15 cellular contexts compared by ENCODE assay signal in the genomic region with DNA sequence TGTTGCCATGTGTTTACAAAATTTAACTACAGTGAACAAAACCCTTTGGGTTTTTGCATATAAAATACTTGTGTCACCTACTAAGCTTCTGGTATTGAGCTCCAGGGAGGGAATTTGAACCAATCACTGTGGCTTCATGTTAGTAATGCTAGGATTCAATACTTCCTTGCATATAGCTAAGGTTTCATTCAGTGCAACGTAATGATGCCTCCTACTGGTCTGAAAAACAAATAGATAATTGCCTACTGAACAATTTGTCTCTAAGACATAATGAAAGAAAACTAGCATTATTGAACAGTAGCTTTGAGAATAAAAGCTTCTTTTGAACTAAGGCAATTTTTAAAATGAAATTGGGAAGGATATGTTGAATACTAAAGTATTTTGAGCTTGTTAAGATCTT.
A peak's percentile ranks its signal among the peaks of the same experiment; 100 is the strongest.
DNase-seq lines count a peak whose midpoint lies in the region; ATAC-seq, FAIRE-seq and TF ChIP-seq lines count a peak whose summit lies in the region.
"Had no signal": no experiment of that assay in that cellular context is flagged by ENCODE, and none has a peak within 500 bp of the region (broad histone marks: within the 10 kb centered on the region; RNA-seq: fewer than 3 reads in every experiment).

No MANE protein-coding gene starts in this region.

- TF ChIP-seq POLR2A in body of pancreas (IDR thresholded peaks at IDR 0.05) (no peak), vagina (IDR thresholded peaks at IDR 0.05) (no peak)

- DNase-seq in glomerular visceral epithelial cell (ENCODE audit: extremely low spot score) (peak; percentile 7), body of pancreas (no peak), dedifferentiated amniotic fluid mesenchymal stem cell (ENCODE audit: extremely low spot score) (no peak), vagina (ENCODE audit: extremely low spot score in 2 of 2) (no peak)
- no peak for DNase-seq in activated CD4-positive, alpha-beta T cell treated with anti-CD3 and anti-CD28 coated beads, Interleukin-2, amount 10 ng/mL, durations not matched to agents 24 days and 14 days
- DNase-seq: activated B cell treated with CpG ODN at 0.5 μM for 24 hours; amniotic stem cell; GF-D8; left ventricle myocardium inferior; nucleus accumbens; stimulated activated CD4-positive, alpha-beta T cell treated with anti-CD3 and anti-CD28 coated beads, Interleukin-15, amount 100 ng/mL, for 24 hours had no signal

- no peaks in the 10 kb centered on the region for H4K20me1 ChIP-seq in OCI-LY3 (ENCODE audit: insufficient read depth, low read length)
- H4K20me1 ChIP-seq: BLaER1 treated with 17β-estradiol and CSF1 and Interleukin-3, amounts not matched to agents 10 nM and 100 nM had no signal

- no peak overlapping the region for H3K4me3 Mint-ChIP-seq in activated CD4-positive, alpha-beta T cell treated with anti-CD3 and anti-CD28 coated beads, Interleukin-2, amount 10 ng/mL, durations not matched to agents 24 days and 14 days
- H3K4me3 Mint-ChIP-seq: activated B cell treated with CpG ODN at 0.5 μM for 24 hours had no signal

- no peaks in the 10 kb centered on the region for H3K27me3 Mint-ChIP-seq in activated CD4-positive, alpha-beta T cell treated with anti-CD3 and anti-CD28 coated beads, Interleukin-2, amount 10 ng/mL, durations not matched to agents 24 days and 14 days
- H3K27me3 Mint-ChIP-seq: activated B cell treated with CpG ODN at 0.5 μM for 24 hours had no signal

- no peaks in the 10 kb centered on the region for H3K9me3 Mint-ChIP-seq in activated CD4-positive, alpha-beta T cell treated with anti-CD3 and anti-CD28 coated beads, Interleukin-2, amount 10 ng/mL, durations not matched to agents 24 days and 14 days

- TF ChIP-seq CTCF in OCI-LY3 (IDR thresholded peaks at IDR 0.05; ENCODE audit: low read depth, low read length): peak; percentile 53
- peak in 1 of 7 experiments; percentile 14 for TF ChIP-seq CTCF in body of pancreas (IDR thresholded peaks at IDR 0.05)
- no peak for TF ChIP-seq CTCF in vagina (IDR thresholded peaks at IDR 0.05)

- H3K27me3 ChIP-seq in OCI-LY3 (ENCODE audit: low read depth, low read length): no peaks in the 10 kb centered on the region
- H3K27me3 ChIP-seq in body of pancreas: no peaks in the 10 kb centered on the region
- no peaks in the 10 kb centered on the region for H3K27me3 ChIP-seq in vagina
- H3K27me3 ChIP-seq: BLaER1 treated with 17β-estradiol and CSF1 and Interleukin-3, amounts not matched to agents 10 nM and 100 nM had no signal

- FAIRE-seq in A204.1 (lab: Jason Lieb, UNC): peak; percentile 14

- H3K4me2 ChIP-seq in OCI-LY3 (ENCODE audit: low read length): no peak overlapping the region
- H3K4me2 ChIP-seq: BLaER1 treated with 17β-estradiol and CSF1 and Interleukin-3, amounts not matched to agents 10 nM and 100 nM had no signal

- no peaks in the 10 kb centered on the region for H3K4me1 ChIP-seq in OCI-LY3 (ENCODE audit: low read length)
- no peaks in the 10 kb centered on the region for H3K4me1 ChIP-seq in body of pancreas
- H3K4me1 ChIP-seq in vagina: no peaks in the 10 kb centered on the region
- H3K4me1 ChIP-seq: BLaER1 treated with 17β-estradiol and CSF1 and Interleukin-3, amounts not matched to agents 10 nM and 100 nM; left ventricle myocardium inferior had no signal

- H3K27ac Mint-ChIP-seq in activated CD4-positive, alpha-beta T cell treated with anti-CD3 and anti-CD28 coated beads, Interleukin-2, amount 10 ng/mL, durations not matched to agents 24 days and 14 days: no peak overlapping the region
- H3K27ac Mint-ChIP-seq: activated B cell treated with CpG ODN at 0.5 μM for 24 hours had no signal

- H2AFZ ChIP-seq in OCI-LY3 (ENCODE audit: low read depth, low read length): no peak overlapping the region

- no peaks in the 10 kb centered on the region for H3K36me3 Mint-ChIP-seq in activated CD4-positive, alpha-beta T cell treated with anti-CD3 and anti-CD28 coated beads, Interleukin-2, amount 10 ng/mL, durations not matched to agents 24 days and 14 days (ENCODE audit: low read depth)

- 9 to 12% methylated on average over 1 of the region's 1 CpG for WGBS in body of pancreas, 2 donors

- intact Hi-C loops in body of pancreas (cut with DNase I): no loop called here
- intact Hi-C loops in activated CD4-positive, alpha-beta T cell treated with anti-CD3 and anti-CD28 coated beads, Interleukin-2, amount 10 ng/mL, durations not matched to agents 24 days and 14 days (cut with micrococcal nuclease): no loop called here
- intact Hi-C loops in vagina (cut with DNase I): no loop called here

- H3K79me2 ChIP-seq in OCI-LY3 (ENCODE audit: low read length): no peaks in the 10 kb centered on the region

- H3K36me3 ChIP-seq in OCI-LY3 (replicated peaks; ENCODE audit: low read depth, low read length) (no peaks in the 10 kb centered on the region), body of pancreas (replicated peaks in 1 of 2; ENCODE audit: insufficient read depth in 1 of 2, low read depth in 2 of 2) (no peaks in the 10 kb centered on the region), vagina (no peaks in the 10 kb centered on the region)
- H3K36me3 ChIP-seq: BLaER1 treated with 17β-estradiol and CSF1 and Interleukin-3, amounts not matched to agents 10 nM and 100 nM; left ventricle myocardium inferior had no signal

- H3K9me3 ChIP-seq in OCI-LY3 (ENCODE audit: insufficient read depth, low read length): no peaks in the 10 kb centered on the region
- H3K9me3 ChIP-seq in body of pancreas: no peaks in the 10 kb centered on the region
- no peaks in the 10 kb centered on the region for H3K9me3 ChIP-seq in vagina

- peak; percentile 40 for ATAC-seq in GM18868 (IDR thresholded peaks at IDR 0.05; ENCODE audit: unreplicated experiment)
- ATAC-seq in body of pancreas: no peak

- no peak overlapping the region for H3K9ac ChIP-seq in OCI-LY3 (ENCODE audit: low read length)
- H3K9ac ChIP-seq: BLaER1 treated with 17β-estradiol and CSF1 and Interleukin-3, amounts not matched to agents 10 nM and 100 nM had no signal

- no peak overlapping the region for H3K4me3 ChIP-seq in OCI-LY3 (ENCODE audit: low read length)
- no peak overlapping the region for H3K4me3 ChIP-seq in body of pancreas
- H3K4me3 ChIP-seq in vagina: no peak overlapping the region
- H3K4me3 ChIP-seq: BLaER1 treated with 17β-estradiol and CSF1 and Interleukin-3, amounts not matched to agents 10 nM and 100 nM; left ventricle myocardium inferior had no signal

- H3K4me1 Mint-ChIP-seq in activated CD4-positive, alpha-beta T cell treated with anti-CD3 and anti-CD28 coated beads, Interleukin-2, amount 10 ng/mL, durations not matched to agents 24 days and 14 days: no peaks in the 10 kb centered on the region
- H3K4me1 Mint-ChIP-seq: activated B cell treated with CpG ODN at 0.5 μM for 24 hours had no signal

- H3K27ac ChIP-seq in OCI-LY3 (ENCODE audit: low read length): no peak overlapping the region
- no peak overlapping the region for H3K27ac ChIP-seq in body of pancreas
- H3K27ac ChIP-seq in vagina: no peak overlapping the region
- H3K27ac ChIP-seq: BLaER1 treated with 17β-estradiol and CSF1 and Interleukin-3, amounts not matched to agents 10 nM and 100 nM; left ventricle myocardium inferior had no signal
